In genomic region chr17:12592941-12593340, GRCh38 we compare ENCODE assay signal across 20 cellular contexts.
DNase-seq lines count a peak whose midpoint lies in the region; ATAC-seq and TF ChIP-seq lines count a peak whose summit lies in the region.
"Had no signal": no experiment of that assay in that cellular context is flagged by ENCODE, and none has a peak within 500 bp of the region (broad histone marks: within the 10 kb centered on the region; RNA-seq: fewer than 3 reads in every experiment).

No MANE protein-coding gene starts in this region.

- DNase-seq in A673 (ENCODE audit: low spot score) (peak; percentile 60), EH (ENCODE audit: low read depth) (peak; percentile 44), RPMI8226 (peak; percentile 74), foreskin keratinocyte (peak; percentile 46 to 60), MG63 (no peak), uterus (no peak)
- DNase-seq: activated naive CD4-positive, alpha-beta T cell treated with Interleukin-2 at 50 U/mL for 16 hours; activated T-cell treated with anti-CD3 and anti-CD28 coated beads, Interleukin-2, amount 50 U/mL, for 4 hours; C1 segment of cervical spinal cord; caudate nucleus; H9; Karpas-422; left ventricle myocardium superior; NCI-H1417; NCI-H510A treated with DMSO at 0.1 percent for 48 hours; SHP77 treated with DMSO at 0.1 percent for 48 hours; sigmoid colon; SW 1271; upper lobe of left lung had no signal

- H3K27ac ChIP-seq in A673 (ENCODE audit: low read depth, low read length, poor library complexity, severe bottlenecking) (no peak overlapping the region), foreskin keratinocyte (no peak overlapping the region), uterus (no peak overlapping the region)
- H3K27ac ChIP-seq: sigmoid colon, upper lobe of left lung had no signal

- CTCF ChIA-PET in A673 (lab: Charles Lee) = no interaction called here

- intact Hi-C loops in A673 (cut with micrococcal nuclease; ENCODE audit: unreplicated experiment) (no loop called here), uterus (cut with DNase I; ENCODE audit: low total_unique reads) (no loop called here)

- no TSS peak for BruUV-seq in A673 (replicated peaks; lab: Mats Ljungman, UMichigan)

- H3K4me1 ChIP-seq in A673 (ENCODE audit: insufficient read depth, low read length, poor library complexity, severe bottlenecking) = no peaks in the 10 kb centered on the region
- H3K4me1 ChIP-seq in foreskin keratinocyte = peaks cover 21% of the 10 kb centered on the region
- H3K4me1 ChIP-seq in uterus = no peaks in the 10 kb centered on the region
- H3K4me1 ChIP-seq: sigmoid colon, upper lobe of left lung had no signal

- ATAC-seq in foreskin keratinocyte (peak; percentile 10), HG02588 (IDR thresholded peaks at IDR 0.05; ENCODE audit: unreplicated experiment) (no peak)
- ATAC-seq: activated T-cell treated with anti-CD3 and anti-CD28 coated beads, Interleukin-2, amount 50 U/mL, for 4 hours; left ventricle myocardium superior had no signal

- H3K9me3 ChIP-seq in A673 (ENCODE audit: low read depth, low read length, poor library complexity, severe bottlenecking) (no peaks in the 10 kb centered on the region), MG63 (no peaks in the 10 kb centered on the region), uterus (no peaks in the 10 kb centered on the region)
- H3K9me3 ChIP-seq: sigmoid colon, upper lobe of left lung had no signal

- no peaks in the 10 kb centered on the region for H3K36me3 ChIP-seq in A673 (ENCODE audit: insufficient read depth, low read length, poor library complexity, severe bottlenecking)
- no peaks in the 10 kb centered on the region for H3K36me3 ChIP-seq in MG63
- no peaks in the 10 kb centered on the region for H3K36me3 ChIP-seq in uterus
- H3K36me3 ChIP-seq: sigmoid colon, upper lobe of left lung had no signal

- TF ChIP-seq POLR2A in uterus (IDR thresholded peaks at IDR 0.05) = no peak

- peaks cover 3% of the 10 kb centered on the region for H3K27me3 ChIP-seq in A673 (replicated peaks; ENCODE audit: insufficient read depth, low read depth, low read length, poor library complexity)
- H3K27me3 ChIP-seq in foreskin keratinocyte = no peaks in the 10 kb centered on the region
- H3K27me3 ChIP-seq in MG63 = no peaks in the 10 kb centered on the region
- no peaks in the 10 kb centered on the region for H3K27me3 ChIP-seq in uterus
- H3K27me3 ChIP-seq: sigmoid colon, upper lobe of left lung had no signal

- no peak overlapping the region for H3K4me3 ChIP-seq in A673 (ENCODE audit: low read depth, low read length, poor library complexity, severe bottlenecking)
- no peak overlapping the region for H3K4me3 ChIP-seq in MG63
- H3K4me3 ChIP-seq in uterus = no peak overlapping the region
- H3K4me3 ChIP-seq: sigmoid colon, upper lobe of left lung had no signal

- no peak for TF ChIP-seq CTCF in A673 (conservative IDR thresholded peaks at IDR 0.05; ENCODE audit: low read depth, low read length)
- TF ChIP-seq CTCF in foreskin keratinocyte (conservative IDR thresholded peaks at IDR 0.05) = no peak
- TF ChIP-seq CTCF in uterus (IDR thresholded peaks at IDR 0.05) = no peak

- POLR2A ChIA-PET in A673 (lab: Charles Lee; ENCODE audit: low non-redundant PET) = no interaction called here

Comparison
In these comparisons a context has a peak if more than half of its experiments do, and no peak if none do; other contexts are left out.
1. DNase-seq: peak in A673 (single experiment), EH (single experiment), RPMI8226 (single experiment) and foreskin keratinocyte (2 of 2); none in MG63 (single experiment) and uterus (0 of 2).